In the genomic region with DNA sequence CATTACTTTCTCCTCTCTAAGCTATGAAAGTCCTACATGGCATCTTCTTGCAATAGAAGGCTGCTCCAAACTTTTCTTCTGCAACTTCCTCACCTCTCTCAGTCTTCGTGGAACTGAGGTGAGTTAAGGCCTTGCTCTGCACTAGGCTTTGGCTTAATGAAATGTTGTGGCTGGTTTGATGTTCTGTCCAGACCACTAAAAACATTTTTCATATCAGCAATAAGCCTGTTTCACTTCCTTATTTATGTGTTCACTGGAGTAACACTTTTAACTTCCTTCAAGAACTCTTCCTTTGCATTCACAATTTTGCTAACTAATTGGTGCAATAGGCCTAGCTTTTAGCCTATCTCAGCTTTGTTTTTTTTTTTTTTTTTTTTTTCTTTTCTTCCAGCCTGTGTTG, we compare ENCODE assay signal across 13 cellular contexts.
DNase-seq lines count a peak whose midpoint lies in the region; ATAC-seq and TF ChIP-seq lines count a peak whose summit lies in the region.
"Had no signal": no experiment of that assay in that cellular context is flagged by ENCODE, and none has a peak within 500 bp of the region (broad histone marks: within the 10 kb centered on the region; RNA-seq: fewer than 3 reads in every experiment).

No MANE protein-coding gene starts in this region.

- ATAC-seq in DND-41 (ENCODE audit: insufficient read depth, low read depth), result peak; percentile 69
- ATAC-seq in GM19467 (IDR thresholded peaks at IDR 0.05; ENCODE audit: unreplicated experiment), result peak; percentile 95
- ATAC-seq in HG03060 (IDR thresholded peaks at IDR 0.05; ENCODE audit: low read depth, unreplicated experiment), result peak; percentile 94
- ATAC-seq: activated T-cell treated with anti-CD3 and anti-CD28 coated beads, Interleukin-2, amount 50 U/mL, for 72 hours had no signal

- H3K27me3 Mint-ChIP-seq in activated CD4-positive, alpha-beta T cell treated with anti-CD3 and anti-CD28 coated beads, Interleukin-2, amount 10 ng/mL, durations not matched to agents 7 days and 5 days, result peaks cover 12% of the 10 kb centered on the region

- no peak overlapping the region for H3K4me3 Mint-ChIP-seq in activated CD4-positive, alpha-beta T cell treated with anti-CD3 and anti-CD28 coated beads, Interleukin-2, amount 10 ng/mL, durations not matched to agents 7 days and 5 days
- H3K4me3 Mint-ChIP-seq: activated T-cell treated with anti-CD3 and anti-CD28 coated beads, Interleukin-2, amount 50 U/mL, for 72 hours had no signal

- intact Hi-C loops in dorsolateral prefrontal cortex (cut with DNase I), result no loop called here

- H3K27ac ChIP-seq in DND-41 (ENCODE audit: low read length) (peak overlapping the region; percentile 77), dorsolateral prefrontal cortex (no peak overlapping the region)
- H3K27ac ChIP-seq: uterus had no signal

- H3K79me2 ChIP-seq in DND-41 (ENCODE audit: insufficient read depth, low read length), result no peaks in the 10 kb centered on the region

- DNase-seq in DND-41, result peak; percentile 44
- peak; percentile 98 for DNase-seq in MV-4-11 (lab: John Stamatoyannopoulos, UW)
- DNase-seq in dorsolateral prefrontal cortex, result no peak
- DNase-seq in NCI-H2227 treated with DMSO at 0.1 percent for 48 hours (lab: John Stamatoyannopoulos, UW), result no peak
- no peak for DNase-seq in activated CD4-positive, alpha-beta T cell treated with anti-CD3 and anti-CD28 coated beads, Interleukin-2, amount 10 ng/mL, durations not matched to agents 7 days and 5 days
- DNase-seq in COLO668 (lab: John Stamatoyannopoulos, UW; ENCODE audit: unreplicated experiment), result no peak
- DNase-seq: ACHN; activated T-cell treated with anti-CD3 and anti-CD28 coated beads, Interleukin-2, amount 50 U/mL, for 72 hours; NCI-H526 treated with DMSO at 0.1 percent for 48 hours; T-helper 2 cell; uterus had no signal

- POLR2A ChIA-PET in activated CD4-positive, alpha-beta T cell treated with anti-CD3 and anti-CD28 coated beads, Interleukin-2, amount 10 ng/mL, durations not matched to agents 7 days and 5 days (lab: Charles Lee), result no interaction called here

- TF ChIP-seq CTCF in DND-41 (IDR thresholded peaks at IDR 0.05; ENCODE audit: borderline replicate concordance, extremely low read depth, low read length, poor library complexity, severe bottlenecking) (no peak), dorsolateral prefrontal cortex (IDR thresholded peaks at IDR 0.05 in 54 of 56, conservative IDR thresholded peaks at IDR 0.05 in 2 of 56; ENCODE audit: low read depth in 1 of 56, partially characterized antibody in 56 of 56) (no peak)

- no peaks in the 10 kb centered on the region for H3K27me3 ChIP-seq in DND-41 (ENCODE audit: insufficient read depth, low read length, poor library complexity)
- H3K27me3 ChIP-seq in dorsolateral prefrontal cortex, result no peaks in the 10 kb centered on the region
- H3K27me3 ChIP-seq: uterus had no signal

- H3K4me3 ChIP-seq in DND-41 (ENCODE audit: low read depth in 1 of 2, low read length in 2 of 2) (no peak overlapping the region), dorsolateral prefrontal cortex (no peak overlapping the region)
- H3K4me3 ChIP-seq: uterus had no signal

- H3K9me3 Mint-ChIP-seq in activated CD4-positive, alpha-beta T cell treated with anti-CD3 and anti-CD28 coated beads, Interleukin-2, amount 10 ng/mL, durations not matched to agents 7 days and 5 days, result no peaks in the 10 kb centered on the region
- H3K9me3 Mint-ChIP-seq: activated T-cell treated with anti-CD3 and anti-CD28 coated beads, Interleukin-2, amount 50 U/mL, for 72 hours had no signal

- H4K20me1 ChIP-seq in DND-41 (ENCODE audit: insufficient read depth, low read length), result no peaks in the 10 kb centered on the region

- peak overlapping the region; percentile 1; the same call in 1 of the 2 replicates for H3K4me2 ChIP-seq in DND-41 (ENCODE audit: insufficient read depth, low read length)

- H3K36me3 Mint-ChIP-seq in activated CD4-positive, alpha-beta T cell treated with anti-CD3 and anti-CD28 coated beads, Interleukin-2, amount 10 ng/mL, durations not matched to agents 7 days and 5 days (ENCODE audit: low read depth), result no peaks in the 10 kb centered on the region

- CTCF ChIA-PET in activated CD4-positive, alpha-beta T cell treated with anti-CD3 and anti-CD28 coated beads, Interleukin-2, amount 10 ng/mL, durations not matched to agents 7 days and 5 days (lab: Charles Lee), result interaction anchor here (0.6 kb wide), 1 partner anchor 418 kb away, joined by 4 read pairs; no protein-coding TSS in a partner anchor

- H2AFZ ChIP-seq in DND-41 (ENCODE audit: low read depth, low read length), result peak overlapping the region; percentile 48

- H3K36me3 ChIP-seq in DND-41 (ENCODE audit: insufficient read depth, low read length), result no peaks in the 10 kb centered on the region
- H3K36me3 ChIP-seq: uterus had no signal

- H3K4me1 ChIP-seq in DND-41 (ENCODE audit: insufficient read depth, low read length), result peaks cover 41% of the 10 kb centered on the region
- H3K4me1 ChIP-seq: uterus had no signal

- H3K9ac ChIP-seq in DND-41 (ENCODE audit: low read depth, low read length), result peak overlapping the region; percentile 10; the same call in 1 of the 2 replicates

- H3K27ac Mint-ChIP-seq in activated CD4-positive, alpha-beta T cell treated with anti-CD3 and anti-CD28 coated beads, Interleukin-2, amount 10 ng/mL, durations not matched to agents 7 days and 5 days, result no peak overlapping the region
- H3K27ac Mint-ChIP-seq: activated T-cell treated with anti-CD3 and anti-CD28 coated beads, Interleukin-2, amount 50 U/mL, for 72 hours had no signal

- H3K9me3 ChIP-seq in DND-41 (ENCODE audit: insufficient read depth, low read length, severe bottlenecking), result no peaks in the 10 kb centered on the region
- H3K9me3 ChIP-seq: uterus had no signal

- no peaks in the 10 kb centered on the region for H3K4me1 Mint-ChIP-seq in activated CD4-positive, alpha-beta T cell treated with anti-CD3 and anti-CD28 coated beads, Interleukin-2, amount 10 ng/mL, durations not matched to agents 7 days and 5 days

Comparison
In these comparisons a context has a peak if more than half of its experiments do, and no peak if none do; other contexts are left out.
1. DNase-seq: peak in DND-41 (single experiment) and MV-4-11 (single experiment); none in dorsolateral prefrontal cortex (0 of 10), NCI-H2227 treated with DMSO at 0.1 percent for 48 hours (single experiment), activated CD4-positive, alpha-beta T cell treated with anti-CD3 and anti-CD28 coated beads, Interleukin-2, amount 10 ng/mL, durations not matched to agents 7 days and 5 days (single experiment) and COLO668 (single experiment).
2. Peak in every context shown above with its lines, with median percentiles within 50 percentile points of each other: ATAC-seq.